8 cellular contexts compared by ENCODE assay signal in the genomic region with DNA sequence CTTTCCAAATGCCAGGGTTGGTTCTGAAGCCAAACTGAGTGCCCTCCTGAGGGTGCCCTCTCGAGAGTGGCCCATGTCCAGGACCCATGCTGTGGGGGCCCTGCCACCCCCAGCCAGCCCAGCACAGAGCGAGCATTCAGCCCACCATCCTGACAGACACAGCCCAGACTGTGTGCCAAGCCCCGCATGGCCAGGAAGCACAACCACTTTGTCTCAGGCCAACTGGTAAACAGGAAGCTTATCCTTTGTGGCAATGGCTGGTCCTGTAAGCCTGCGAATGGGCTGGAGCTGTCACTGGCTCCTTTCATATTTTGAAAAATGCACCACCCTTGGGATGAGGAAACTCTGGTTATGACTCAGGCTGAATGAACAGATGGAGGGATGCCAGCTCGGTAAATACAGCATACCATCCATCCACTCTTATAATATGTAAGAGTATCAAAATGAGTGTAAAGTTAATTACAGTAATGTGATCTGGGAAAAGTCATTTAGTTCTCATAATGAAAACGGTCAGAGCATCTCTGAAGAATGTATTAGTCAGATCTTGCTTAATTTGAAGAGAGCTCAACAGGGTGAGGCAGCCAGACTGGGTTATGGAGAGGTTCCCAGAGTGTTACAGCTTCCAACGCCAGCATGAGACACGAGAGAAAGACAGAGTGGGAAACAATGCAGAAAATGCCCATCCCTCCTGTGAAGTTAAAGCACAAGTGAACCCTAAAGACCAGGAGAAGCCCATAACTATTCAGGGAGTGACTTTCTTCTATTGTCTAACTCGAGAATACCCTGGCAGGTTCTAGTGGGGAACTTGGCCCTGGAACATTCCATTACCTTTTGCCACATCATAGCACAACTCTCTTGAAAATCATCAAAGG.
DNase-seq lines count a peak whose midpoint lies in the region; ATAC-seq and TF ChIP-seq lines count a peak whose summit lies in the region.

No MANE protein-coding gene starts in this region.

- in situ Hi-C loops in Caki2 (cut with HindIII; ENCODE audit: low pct_unique_long_range_greater_than_20kb, low sequenced_read_pairs): no loop called here

- peaks cover 85% of the 10 kb centered on the region for H3K4me1 Mint-ChIP-seq in T-helper 1 cell treated with Interleukin-12 subunit alpha and Interleukin-12 subunit beta and Interleukin-4 antibody, amounts not matched to agents 30 μg/mL and 1 μg/mL, for 36 hours (ENCODE audit: low read depth)
- H3K4me1 Mint-ChIP-seq in central memory CD8-positive, alpha-beta T cell: peaks cover 95% of the 10 kb centered on the region

- ATAC-seq in GM21528 (IDR thresholded peaks at IDR 0.05; ENCODE audit: low FRiP score, unreplicated experiment): peak; percentile 16
- ATAC-seq in central memory CD8-positive, alpha-beta T cell (replicated peaks; ENCODE audit: extremely low read depth, poor library complexity, severe bottlenecking): no peak

- DNase-seq in Caki2 (ENCODE audit: low read depth): peak; percentile 91
- DNase-seq in LNCaP clone FGC (ENCODE audit: low read depth): peak; percentile 49
- no peak for DNase-seq in central memory CD8-positive, alpha-beta T cell (ENCODE audit: low spot score in 2 of 2)
- peak; percentile 90 for DNase-seq in kidney glomerular epithelial cell (lab: John Stamatoyannopoulos, UW)
- peak; percentile 75 for DNase-seq in stimulated activated CD4-positive, alpha-beta T cell treated with anti-CD3 and anti-CD28 coated beads, Interleukin-1b, Interleukin-23, amount 100 ng/mL, for 48 hours
- DNase-seq in DMS114 treated with DMSO at 0.1 percent for 48 hours (lab: John Stamatoyannopoulos, UW; ENCODE audit: unreplicated experiment): no peak

- H3K4me3 Mint-ChIP-seq in T-helper 1 cell treated with Interleukin-12 subunit alpha and Interleukin-12 subunit beta and Interleukin-4 antibody, amounts not matched to agents 30 μg/mL and 1 μg/mL, for 36 hours: peak overlapping the region; percentile 73
- peak overlapping the region; percentile 72 for H3K4me3 Mint-ChIP-seq in central memory CD8-positive, alpha-beta T cell

- no peak for TF ChIP-seq CTCF in LNCaP clone FGC (IDR thresholded peaks at IDR 0.05; ENCODE audit: control insufficient read depth, extremely low read depth, insufficient read depth)

- peak overlapping the region; percentile 84 for H3K27ac Mint-ChIP-seq in T-helper 1 cell treated with Interleukin-12 subunit alpha and Interleukin-12 subunit beta and Interleukin-4 antibody, amounts not matched to agents 30 μg/mL and 1 μg/mL, for 36 hours
- peak overlapping the region; percentile 98 for H3K27ac Mint-ChIP-seq in central memory CD8-positive, alpha-beta T cell (ENCODE audit: low read depth)

- no peaks in the 10 kb centered on the region for H3K9me3 Mint-ChIP-seq in T-helper 1 cell treated with Interleukin-12 subunit alpha and Interleukin-12 subunit beta and Interleukin-4 antibody, amounts not matched to agents 30 μg/mL and 1 μg/mL, for 36 hours
- no peaks in the 10 kb centered on the region for H3K9me3 Mint-ChIP-seq in central memory CD8-positive, alpha-beta T cell

- no peaks in the 10 kb centered on the region for H3K27me3 Mint-ChIP-seq in T-helper 1 cell treated with Interleukin-12 subunit alpha and Interleukin-12 subunit beta and Interleukin-4 antibody, amounts not matched to agents 30 μg/mL and 1 μg/mL, for 36 hours (ENCODE audit: low read depth)
- no peaks in the 10 kb centered on the region for H3K27me3 Mint-ChIP-seq in central memory CD8-positive, alpha-beta T cell

- no peak overlapping the region for H3K4me3 ChIP-seq in LNCaP clone FGC (ENCODE audit: low read depth, low read length)

- H3K36me3 Mint-ChIP-seq in T-helper 1 cell treated with Interleukin-12 subunit alpha and Interleukin-12 subunit beta and Interleukin-4 antibody, amounts not matched to agents 30 μg/mL and 1 μg/mL, for 36 hours (ENCODE audit: low read depth): peaks cover 38% of the 10 kb centered on the region
- H3K36me3 Mint-ChIP-seq in central memory CD8-positive, alpha-beta T cell (ENCODE audit: insufficient read depth): peaks cover 40% of the 10 kb centered on the region

Comparison
In these comparisons a context has a peak if more than half of its experiments do, and no peak if none do; other contexts are left out.
1. DNase-seq: peak in Caki2 (single experiment), LNCaP clone FGC (single experiment), kidney glomerular epithelial cell (single experiment) and stimulated activated CD4-positive, alpha-beta T cell treated with anti-CD3 and anti-CD28 coated beads, Interleukin-1b, Interleukin-23, amount 100 ng/mL, for 48 hours (single experiment); none in central memory CD8-positive, alpha-beta T cell (0 of 2) and DMS114 treated with DMSO at 0.1 percent for 48 hours (single experiment).